ENCODE assay signal across 9 cellular contexts in genomic region chr3:170867552-170867951, GRCh38. TPM values are rescaled to one million over a fixed set of nuclear protein-coding genes. Genes with fewer than 3 reads are reported as not detected.
A peak's percentile ranks its signal among the peaks of the same experiment; 100 is the strongest.
DNase-seq lines count a peak whose midpoint lies in the region; ATAC-seq and TF ChIP-seq lines count a peak whose summit lies in the region.
"Had no signal": no experiment of that assay in that cellular context is flagged by ENCODE, and none has a peak within 500 bp of the region (broad histone marks: within the 10 kb centered on the region; RNA-seq: fewer than 3 reads in every experiment).

No MANE protein-coding gene starts in this region.

- H3K4me1 Mint-ChIP-seq in activated naive CD4-positive, alpha-beta T cell treated with anti-CD3 and anti-CD28 coated beads, Interleukin-2, amount 50 U/mL, for 24 hours: peaks cover 17% of the 10 kb centered on the region
- peaks cover 37% of the 10 kb centered on the region for H3K4me1 Mint-ChIP-seq in activated B cell treated with CpG ODN at 0.5 μM for 24 hours
- H3K4me1 Mint-ChIP-seq in stimulated activated naive CD8-positive, alpha-beta T cell treated with anti-CD3 and anti-CD28 coated beads, Interleukin-15, amount 100 ng/mL, for 72 hours: peaks cover 21% of the 10 kb centered on the region

- ATAC-seq in activated B cell treated with CpG ODN at 0.5 μM for 24 hours (ENCODE audit: low read depth) (no peak), GM19397 (IDR thresholded peaks at IDR 0.05; ENCODE audit: unreplicated experiment) (no peak), HG02973 (IDR thresholded peaks at IDR 0.05; ENCODE audit: unreplicated experiment) (no peak)
- ATAC-seq in stimulated activated naive CD8-positive, alpha-beta T cell treated with anti-CD3 and anti-CD28 coated beads, Interleukin-15, amount 100 ng/mL, for 72 hours: no peak

- H3K27ac Mint-ChIP-seq in activated naive CD4-positive, alpha-beta T cell treated with anti-CD3 and anti-CD28 coated beads, Interleukin-2, amount 50 U/mL, for 24 hours: peak overlapping the region; percentile 87
- peak overlapping the region; percentile 65 for H3K27ac Mint-ChIP-seq in activated B cell treated with CpG ODN at 0.5 μM for 24 hours
- peak overlapping the region in 1 of 2 donors; percentile 96 for H3K27ac Mint-ChIP-seq in stimulated activated naive CD8-positive, alpha-beta T cell treated with anti-CD3 and anti-CD28 coated beads, Interleukin-15, amount 100 ng/mL, for 72 hours

- H3K9me3 Mint-ChIP-seq in activated naive CD4-positive, alpha-beta T cell treated with anti-CD3 and anti-CD28 coated beads, Interleukin-2, amount 50 U/mL, for 24 hours: no peaks in the 10 kb centered on the region
- H3K9me3 Mint-ChIP-seq in activated B cell treated with CpG ODN at 0.5 μM for 24 hours: no peaks in the 10 kb centered on the region
- H3K9me3 Mint-ChIP-seq in stimulated activated naive CD8-positive, alpha-beta T cell treated with anti-CD3 and anti-CD28 coated beads, Interleukin-15, amount 100 ng/mL, for 72 hours: no peaks in the 10 kb centered on the region

- peak overlapping the region; percentile 82 to 86 for H3K4me3 ChIP-seq in foreskin fibroblast (ENCODE audit: low read depth in 1 of 2, low read length in 2 of 2)

- POLR2A ChIA-PET in activated B cell treated with CpG ODN at 0.5 μM for 24 hours (lab: Charles Lee): interaction anchor here (0.6 to 1.0 kb wide), 2 partner anchors 1058 to 1103 kb away, joined by 3 read pairs; partner anchors contain the start of gene TERC

- TF ChIP-seq CTCF in activated B cell treated with CpG ODN at 0.5 μM for 24 hours (IDR thresholded peaks at IDR 0.05): no peak
- TF ChIP-seq CTCF in foreskin fibroblast (IDR thresholded peaks at IDR 0.05; ENCODE audit: low read depth, low read length): no peak

- peak overlapping the region; percentile 97 for H3K4me3 Mint-ChIP-seq in activated naive CD4-positive, alpha-beta T cell treated with anti-CD3 and anti-CD28 coated beads, Interleukin-2, amount 50 U/mL, for 24 hours
- peak overlapping the region; percentile 68 for H3K4me3 Mint-ChIP-seq in activated B cell treated with CpG ODN at 0.5 μM for 24 hours
- H3K4me3 Mint-ChIP-seq in stimulated activated naive CD8-positive, alpha-beta T cell treated with anti-CD3 and anti-CD28 coated beads, Interleukin-15, amount 100 ng/mL, for 72 hours: peak overlapping the region; percentile 51 to 95

- H3K36me3 Mint-ChIP-seq in activated naive CD4-positive, alpha-beta T cell treated with anti-CD3 and anti-CD28 coated beads, Interleukin-2, amount 50 U/mL, for 24 hours: peaks cover 33% of the 10 kb centered on the region
- peaks cover 54% of the 10 kb centered on the region for H3K36me3 Mint-ChIP-seq in activated B cell treated with CpG ODN at 0.5 μM for 24 hours (ENCODE audit: low read depth)

- H3K27me3 Mint-ChIP-seq in activated naive CD4-positive, alpha-beta T cell treated with anti-CD3 and anti-CD28 coated beads, Interleukin-2, amount 50 U/mL, for 24 hours: no peaks in the 10 kb centered on the region
- no peaks in the 10 kb centered on the region for H3K27me3 Mint-ChIP-seq in activated B cell treated with CpG ODN at 0.5 μM for 24 hours
- no peaks in the 10 kb centered on the region for H3K27me3 Mint-ChIP-seq in stimulated activated naive CD8-positive, alpha-beta T cell treated with anti-CD3 and anti-CD28 coated beads, Interleukin-15, amount 100 ng/mL, for 72 hours

- DNase-seq in activated naive CD4-positive, alpha-beta T cell treated with anti-CD3 and anti-CD28 coated beads, Interleukin-2, amount 50 U/mL, for 16 hours: no peak
- DNase-seq in activated B cell treated with CpG ODN at 0.5 μM for 24 hours: no peak
- no peak for DNase-seq in foreskin fibroblast
- DNase-seq in stimulated activated naive CD8-positive, alpha-beta T cell treated with anti-CD3 and anti-CD28 coated beads, Interleukin-15, amount 100 ng/mL, for 72 hours: no peak
- no peak for DNase-seq in head of caudate nucleus
- DNase-seq: C1 segment of cervical spinal cord had no signal

- CTCF ChIA-PET in activated B cell treated with CpG ODN at 0.5 μM for 24 hours (lab: Charles Lee): no interaction called here

- intact Hi-C loops in activated B cell treated with CpG ODN at 0.5 μM for 24 hours (cut with micrococcal nuclease) (loop anchor here (5.0 kb wide), 1 partner anchor 810 kb away; no protein-coding TSS in a partner anchor), head of caudate nucleus (cut with DNase I) (no loop called here)

RNA-seq across cellular contexts. Expression of gene RPL22L1, which starts 2.4 kb away (rescaled TPM):
- total RNA-seq in activated B cell treated with CpG ODN at 0.5 μM for 24 hours: 109 and 124 TPM in 2 replicates

RNA-seq across cellular contexts. Expression of gene EIF5A2, which starts 40.9 kb away (rescaled TPM):
- 6.1 and 6.9 TPM in 2 replicates for total RNA-seq in activated B cell treated with CpG ODN at 0.5 μM for 24 hours
